Comparison of ENCODE assay signal across 19 cellular contexts in genomic region chr16:49631521-49632041, GRCh38.
DNase-seq lines count a peak whose midpoint lies in the region; ATAC-seq and TF ChIP-seq lines count a peak whose summit lies in the region.
"Had no signal": no experiment of that assay in that cellular context is flagged by ENCODE, and none has a peak within 500 bp of the region (broad histone marks: within the 10 kb centered on the region; RNA-seq: fewer than 3 reads in every experiment).

No MANE protein-coding gene starts in this region.

- ATAC-seq in GM19023 (IDR thresholded peaks at IDR 0.05; ENCODE audit: unreplicated experiment) (no peak), GM18502 (IDR thresholded peaks at IDR 0.05; ENCODE audit: poor library complexity, unreplicated experiment) (no peak), HG02571 (IDR thresholded peaks at IDR 0.05; ENCODE audit: unreplicated experiment) (no peak)
- ATAC-seq: effector memory CD8-positive, alpha-beta T cell had no signal

- no peak for TF ChIP-seq CTCF in fibroblast of pulmonary artery (IDR thresholded peaks at IDR 0.05; ENCODE audit: low read length, missing control alignments)

- peak; percentile 1 for DNase-seq in NCI-H510A treated with DMSO at 0.1 percent for 48 hours (lab: John Stamatoyannopoulos, UW)
- DNase-seq in NCI-H510A (lab: John Stamatoyannopoulos, UW) = no peak
- peak; percentile 31 for DNase-seq in NCI-H446 treated with DMSO at 0.1 percent for 48 hours (lab: John Stamatoyannopoulos, UW)
- peak; percentile 49 for DNase-seq in fibroblast of pulmonary artery (ENCODE audit: low read depth)
- DNase-seq in retina = peak; percentile 18
- DNase-seq: activated CD8-positive, alpha-beta memory T cell treated with anti-CD3 and anti-CD28 coated beads for 24 hours; activated effector memory CD4-positive, alpha-beta T cell treated with anti-CD3 and anti-CD28 coated beads, Interleukin-2, amount 50 U/mL, for 16 hours; Calu3; effector memory CD8-positive, alpha-beta T cell; heart left ventricle; HFFc6; kidney glomerular epithelial cell; MV-4-11; NCI-H2171; WERI-Rb-1 had no signal

- H3K4me3 ChIP-seq in fibroblast of pulmonary artery (replicated peaks; ENCODE audit: low read depth, low read length) = no peak overlapping the region
- H3K4me3 ChIP-seq: heart left ventricle, SK-N-MC had no signal
